1 cellular context compared by ENCODE assay signal in the genomic region with DNA sequence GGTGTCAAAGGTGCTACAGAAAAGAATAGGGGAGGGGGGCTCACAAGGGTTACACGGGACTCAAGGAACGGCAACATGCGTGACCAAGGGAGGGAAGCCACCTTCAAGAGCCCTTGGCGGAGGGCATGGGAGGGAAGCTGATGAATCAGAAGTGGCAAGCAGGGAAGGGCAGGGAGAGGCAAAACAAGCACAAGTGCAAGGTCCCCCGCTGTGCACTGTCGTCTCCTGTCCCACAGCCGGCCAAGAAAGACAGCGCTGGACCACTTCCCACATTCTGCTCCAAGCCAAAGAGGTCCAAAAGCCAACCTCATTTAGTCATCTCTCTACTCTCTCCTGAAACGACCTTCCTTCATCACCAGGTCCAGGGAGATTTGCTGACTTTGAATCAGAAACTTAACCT.
TF ChIP-seq lines count a peak whose summit lies in the region.

No MANE protein-coding gene starts in this region.

TF ChIP-seq in H1, 55 proteins besides CTCF, POLR2A, EP300 and RAD21 (continued from another document):
- TF ChIP-seq TCF12 (IDR thresholded peaks at IDR 0.05; ENCODE audit: low read depth, low read length) (no peak), RFX5 (IDR thresholded peaks at IDR 0.05; ENCODE audit: borderline replicate concordance, low read depth, low read length) (no peak), SP2 (IDR thresholded peaks at IDR 0.05; ENCODE audit: low read length) (no peak), KDM4A (IDR thresholded peaks at IDR 0.05; ENCODE audit: low read depth, low read length, severe bottlenecking) (no peak)
